Comparison of ENCODE assay signal across 1 cellular context in the genomic region with DNA sequence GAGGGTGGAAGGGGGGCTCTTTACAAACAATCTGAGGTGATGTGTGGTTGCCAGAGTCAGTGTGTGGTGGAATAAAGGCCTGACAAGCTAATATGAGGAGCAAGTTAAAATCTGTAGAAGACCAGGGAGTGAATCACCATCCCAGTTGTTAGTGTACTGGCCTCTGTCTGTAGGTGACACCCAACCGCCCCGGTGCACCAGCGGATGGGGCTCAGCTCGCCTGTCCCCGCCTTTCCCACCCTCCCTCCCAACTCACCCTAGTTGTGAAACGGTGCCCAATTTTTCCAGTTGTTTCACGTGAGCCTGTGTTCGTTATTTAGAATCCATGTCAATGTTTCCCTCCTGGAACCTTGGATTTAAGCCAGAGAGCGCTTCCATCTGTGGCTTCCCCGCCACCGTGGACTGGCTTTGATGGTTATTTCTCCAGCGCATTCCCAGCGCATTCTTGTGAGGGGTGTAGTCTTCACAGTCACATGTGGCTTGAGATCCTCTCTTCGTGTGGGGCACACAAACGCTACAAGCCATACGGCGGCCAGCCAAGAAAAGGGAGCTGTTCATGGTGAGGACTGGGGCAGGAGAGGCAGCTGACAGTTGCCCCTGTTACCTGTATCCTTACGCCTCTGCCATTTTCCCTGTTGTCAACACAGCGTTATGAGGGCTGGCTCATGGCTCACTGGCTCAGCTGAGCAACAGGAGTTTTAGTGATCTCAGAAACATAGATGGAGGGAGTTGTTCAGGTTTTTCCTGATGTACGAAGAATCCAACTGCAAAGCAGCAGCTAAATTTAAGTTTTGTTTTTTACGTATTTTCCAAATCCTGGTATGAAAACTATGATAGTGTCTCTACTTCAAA.
TF ChIP-seq lines count a peak whose summit lies in the region.

No MANE protein-coding gene starts in this region.

TF ChIP-seq in K562, 482 proteins besides CTCF, POLR2A, EP300 and RAD21 (continued from another document and continues in another):
- TF ChIP-seq, protein P1, sequence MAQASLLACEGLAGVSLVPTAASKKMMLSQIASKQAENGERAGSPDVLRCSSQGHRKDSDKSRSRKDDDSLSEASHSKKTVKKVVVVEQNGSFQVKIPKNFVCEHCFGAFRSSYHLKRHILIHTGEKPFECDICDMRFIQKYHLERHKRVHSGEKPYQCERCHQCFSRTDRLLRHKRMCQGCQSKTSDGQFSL (CRISPR knock-in tag; IDR thresholded peaks at IDR 0.05), result no peak
- TF ChIP-seq, protein P1 (tag; IDR thresholded peaks at IDR 0.05), result no peak
- no peak for TF ChIP-seq ZFP36 (IDR thresholded peaks at IDR 0.05; ENCODE audit: low read depth, low read length, partially characterized antibody)
- TF ChIP-seq MCM5 (IDR thresholded peaks at IDR 0.05; ENCODE audit: low read depth), result no peak
- TF ChIP-seq ZNF717 (CRISPR knock-in tag; IDR thresholded peaks at IDR 0.05), result no peak
- TF ChIP-seq ZFPM2 (CRISPR knock-in tag; IDR thresholded peaks at IDR 0.05), result no peak
- no peak for TF ChIP-seq ZNF354B (CRISPR knock-in tag; IDR thresholded peaks at IDR 0.05)
- no peak for TF ChIP-seq SIX5 (IDR thresholded peaks at IDR 0.05; ENCODE audit: borderline replicate concordance in 1 of 2, insufficient read depth in 1 of 2, low read depth in 1 of 2, low read length in 2 of 2)
- TF ChIP-seq ZNF175 (CRISPR knock-in tag; IDR thresholded peaks at IDR 0.05; ENCODE audit: low read depth), result peak; percentile 70; the same call in 1 of the 2 replicates
- no peak for TF ChIP-seq EZH2 (IDR thresholded peaks at IDR 0.05; ENCODE audit: borderline replicate concordance, low read depth, low read length)
- TF ChIP-seq GTF2F1 (IDR thresholded peaks at IDR 0.05; ENCODE audit: low read depth, low read length), result no peak
- TF ChIP-seq ZSCAN29 (IDR thresholded peaks at IDR 0.05), result peak; percentile 26; the same call in 1 of the 2 replicates
- no peak for TF ChIP-seq ZZZ3 (IDR thresholded peaks at IDR 0.05)
- TF ChIP-seq, protein P2, sequence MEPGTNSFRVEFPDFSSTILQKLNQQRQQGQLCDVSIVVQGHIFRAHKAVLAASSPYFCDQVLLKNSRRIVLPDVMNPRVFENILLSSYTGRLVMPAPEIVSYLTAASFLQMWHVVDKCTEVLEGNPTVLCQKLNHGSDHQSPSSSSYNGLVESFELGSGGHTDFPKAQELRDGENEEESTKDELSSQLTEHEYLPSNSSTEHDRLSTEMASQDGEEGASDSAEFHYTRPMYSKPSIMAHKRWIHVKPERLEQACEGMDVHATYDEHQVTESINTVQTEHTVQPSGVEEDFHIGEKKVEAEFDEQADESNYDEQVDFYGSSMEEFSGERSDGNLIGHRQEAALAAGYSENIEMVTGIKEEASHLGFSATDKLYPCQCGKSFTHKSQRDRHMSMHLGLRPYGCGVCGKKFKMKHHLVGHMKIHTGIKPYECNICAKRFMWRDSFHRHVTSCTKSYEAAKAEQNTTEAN (CRISPR knock-in tag; IDR thresholded peaks at IDR 0.05), result no peak
- TF ChIP-seq ZNF12 (CRISPR knock-in tag; IDR thresholded peaks at IDR 0.05), result 0 out of 2 replicates have a peak, but pooled peaks have one; percentile 42
- no peak for TF ChIP-seq ZNF551 (CRISPR knock-in tag; IDR thresholded peaks at IDR 0.05)
- no peak for TF ChIP-seq SMARCA5 (IDR thresholded peaks at IDR 0.05)
- no peak for TF ChIP-seq GTF2A2 (tag; IDR thresholded peaks at IDR 0.05)
- 0 out of 2 replicates have a peak, but pooled peaks have one; percentile 44 for TF ChIP-seq EHMT2 (IDR thresholded peaks at IDR 0.05)
- TF ChIP-seq ZNF79 (CRISPR knock-in tag; IDR thresholded peaks at IDR 0.05; ENCODE audit: low read depth), result no peak
- TF ChIP-seq, protein P3, sequence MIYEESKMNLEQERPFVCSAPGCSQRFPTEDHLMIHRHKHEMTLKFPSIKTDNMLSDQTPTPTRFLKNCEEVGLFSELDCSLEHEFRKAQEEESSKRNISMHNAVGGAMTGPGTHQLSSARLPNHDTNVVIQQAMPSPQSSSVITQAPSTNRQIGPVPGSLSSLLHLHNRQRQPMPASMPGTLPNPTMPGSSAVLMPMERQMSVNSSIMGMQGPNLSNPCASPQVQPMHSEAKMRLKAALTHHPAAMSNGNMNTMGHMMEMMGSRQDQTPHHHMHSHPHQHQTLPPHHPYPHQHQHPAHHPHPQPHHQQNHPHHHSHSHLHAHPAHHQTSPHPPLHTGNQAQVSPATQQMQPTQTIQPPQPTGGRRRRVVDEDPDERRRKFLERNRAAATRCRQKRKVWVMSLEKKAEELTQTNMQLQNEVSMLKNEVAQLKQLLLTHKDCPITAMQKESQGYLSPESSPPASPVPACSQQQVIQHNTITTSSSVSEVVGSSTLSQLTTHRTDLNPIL (CRISPR knock-in tag; IDR thresholded peaks at IDR 0.05), result no peak; the same call in 1 of the 2 replicates
- no peak for TF ChIP-seq MCM3 (IDR thresholded peaks at IDR 0.05)
- TF ChIP-seq ZEB2 (IDR thresholded peaks at IDR 0.05), result 0 out of 2 replicates have a peak, but pooled peaks have one; percentile 29
- peak; percentile 20; the same call in 1 of the 2 replicates for TF ChIP-seq SOX6 (IDR thresholded peaks at IDR 0.05)
- TF ChIP-seq, protein P4, sequence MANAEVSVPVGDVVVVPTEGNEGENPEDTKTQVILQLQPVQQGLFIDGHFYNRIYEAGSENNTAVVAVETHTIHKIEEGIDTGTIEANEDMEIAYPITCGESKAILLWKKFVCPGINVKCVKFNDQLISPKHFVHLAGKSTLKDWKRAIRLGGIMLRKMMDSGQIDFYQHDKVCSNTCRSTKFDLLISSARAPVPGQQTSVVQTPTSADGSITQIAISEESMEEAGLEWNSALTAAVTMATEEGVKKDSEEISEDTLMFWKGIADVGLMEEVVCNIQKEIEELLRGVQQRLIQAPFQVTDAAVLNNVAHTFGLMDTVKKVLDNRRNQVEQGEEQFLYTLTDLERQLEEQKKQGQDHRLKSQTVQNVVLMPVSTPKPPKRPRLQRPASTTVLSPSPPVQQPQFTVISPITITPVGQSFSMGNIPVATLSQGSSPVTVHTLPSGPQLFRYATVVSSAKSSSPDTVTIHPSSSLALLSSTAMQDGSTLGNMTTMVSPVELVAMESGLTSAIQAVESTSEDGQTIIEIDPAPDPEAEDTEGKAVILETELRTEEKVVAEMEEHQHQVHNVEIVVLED (CRISPR knock-in tag; IDR thresholded peaks at IDR 0.05), result no peak
- TF ChIP-seq, protein P5, sequence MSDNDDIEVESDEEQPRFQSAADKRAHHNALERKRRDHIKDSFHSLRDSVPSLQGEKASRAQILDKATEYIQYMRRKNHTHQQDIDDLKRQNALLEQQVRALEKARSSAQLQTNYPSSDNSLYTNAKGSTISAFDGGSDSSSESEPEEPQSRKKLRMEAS (CRISPR knock-in tag; IDR thresholded peaks at IDR 0.05), result peak; percentile 74
- TF ChIP-seq BACH1 (tag; IDR thresholded peaks at IDR 0.05), result peak; percentile 85
- TF ChIP-seq TSC22D4 (tag; IDR thresholded peaks at IDR 0.05), result no peak
- no peak for TF ChIP-seq ZNF384 (IDR thresholded peaks at IDR 0.05; ENCODE audit: low read depth, low read length)
- TF ChIP-seq ARNT (IDR thresholded peaks at IDR 0.05), result peak in 1 of 2 experiments; percentile 75; a peak in 2 of 4 replicates
- TF ChIP-seq BCOR (IDR thresholded peaks at IDR 0.05), result no peak
- TF ChIP-seq PREB (CRISPR knock-in tag; IDR thresholded peaks at IDR 0.05), result no peak
- TF ChIP-seq MYNN (IDR thresholded peaks at IDR 0.05), result no peak
- TF ChIP-seq MYNN (CRISPR knock-in tag; IDR thresholded peaks at IDR 0.05), result no peak
- TF ChIP-seq ATF3 (IDR thresholded peaks at IDR 0.05), result no peak
- 0 out of 2 replicates have a peak, but pooled peaks have one; percentile 53 for TF ChIP-seq ATF3 (CRISPR knock-in tag; conservative IDR thresholded peaks at IDR 0.05)
- TF ChIP-seq EP400 (IDR thresholded peaks at IDR 0.05), result peak; percentile 63
- TF ChIP-seq CBX3 (IDR thresholded peaks at IDR 0.05; ENCODE audit: borderline replicate concordance in 1 of 2, low read length in 2 of 2), result 0 out of 3 replicates have a peak, but pooled peaks of 1 of the 2 experiments have one; percentile 20
- TF ChIP-seq STAG1 (CRISPR knock-in tag; IDR thresholded peaks at IDR 0.05; ENCODE audit: borderline replicate concordance), result no peak
- TF ChIP-seq ZNF589 (CRISPR knock-in tag; IDR thresholded peaks at IDR 0.05; ENCODE audit: low read depth), result no peak; the same call in 1 of the 2 replicates
- TF ChIP-seq ZNF444 (CRISPR knock-in tag; IDR thresholded peaks at IDR 0.05), result no peak
- TF ChIP-seq POLR2H (tag; IDR thresholded peaks at IDR 0.05; ENCODE audit: low read depth), result 0 out of 2 replicates have a peak, but pooled peaks have one; percentile 51
- TF ChIP-seq ATF6 (CRISPR knock-in tag; IDR thresholded peaks at IDR 0.05), result no peak
- no peak for TF ChIP-seq MBD2 (IDR thresholded peaks at IDR 0.05; ENCODE audit: borderline replicate concordance, low read depth)
- TF ChIP-seq XRCC4 (IDR thresholded peaks at IDR 0.05; ENCODE audit: extremely low read depth, insufficient read depth, insufficient read length), result no peak
- TF ChIP-seq SNRNP70 (optimal IDR thresholded peaks at IDR 0.05; ENCODE audit: low read depth, low read length), result no peak
- no peak for TF ChIP-seq ZNF408 (CRISPR knock-in tag; IDR thresholded peaks at IDR 0.05; ENCODE audit: low read depth)
- no peak for TF ChIP-seq CHD2 (IDR thresholded peaks at IDR 0.05; ENCODE audit: low read depth, low read length)
- TF ChIP-seq, protein P6, sequence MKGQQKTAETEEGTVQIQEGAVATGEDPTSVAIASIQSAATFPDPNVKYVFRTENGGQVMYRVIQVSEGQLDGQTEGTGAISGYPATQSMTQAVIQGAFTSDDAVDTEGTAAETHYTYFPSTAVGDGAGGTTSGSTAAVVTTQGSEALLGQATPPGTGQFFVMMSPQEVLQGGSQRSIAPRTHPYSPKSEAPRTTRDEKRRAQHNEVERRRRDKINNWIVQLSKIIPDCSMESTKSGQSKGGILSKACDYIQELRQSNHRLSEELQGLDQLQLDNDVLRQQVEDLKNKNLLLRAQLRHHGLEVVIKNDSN (CRISPR knock-in tag; IDR thresholded peaks at IDR 0.05), result peak; percentile 75
- no peak for TF ChIP-seq MCM2 (IDR thresholded peaks at IDR 0.05; ENCODE audit: low read depth)
- TF ChIP-seq DNMT1 (IDR thresholded peaks at IDR 0.05), result no peak
- no peak for TF ChIP-seq ZNF347 (CRISPR knock-in tag; IDR thresholded peaks at IDR 0.05; ENCODE audit: low read depth)
- no peak for TF ChIP-seq SMAD1 (IDR thresholded peaks at IDR 0.05; ENCODE audit: low read depth, low read length, partially characterized antibody)
- TF ChIP-seq NKRF (IDR thresholded peaks at IDR 0.05; ENCODE audit: borderline replicate concordance), result peak; percentile 77; the same call in 1 of the 2 replicates
- no peak for TF ChIP-seq ZNF232 (CRISPR knock-in tag; IDR thresholded peaks at IDR 0.05)
- TF ChIP-seq, protein P7, sequence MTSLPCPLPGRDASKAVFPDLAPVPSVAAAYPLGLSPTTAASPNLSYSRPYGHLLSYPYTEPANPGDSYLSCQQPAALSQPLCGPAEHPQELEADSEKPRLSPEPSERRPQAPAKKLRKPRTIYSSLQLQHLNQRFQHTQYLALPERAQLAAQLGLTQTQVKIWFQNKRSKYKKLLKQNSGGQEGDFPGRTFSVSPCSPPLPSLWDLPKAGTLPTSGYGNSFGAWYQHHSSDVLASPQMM (CRISPR knock-in tag; IDR thresholded peaks at IDR 0.05), result no peak
- TF ChIP-seq PRMT5 (CRISPR knock-in tag; IDR thresholded peaks at IDR 0.05), result no peak
- TF ChIP-seq TCF15 (CRISPR knock-in tag; IDR thresholded peaks at IDR 0.05), result no peak
